25 cellular contexts compared by ENCODE assay signal in genomic region chr13:80509264-80509663, GRCh38.
A peak's percentile ranks its signal among the peaks of the same experiment; 100 is the strongest.
DNase-seq lines count a peak whose midpoint lies in the region; ATAC-seq, FAIRE-seq and TF ChIP-seq lines count a peak whose summit lies in the region.
"Had no signal": no experiment of that assay in that cellular context is flagged by ENCODE, and none has a peak within 500 bp of the region (broad histone marks: within the 10 kb centered on the region; RNA-seq: fewer than 3 reads in every experiment).

No MANE protein-coding gene starts in this region.

- no peaks in the 10 kb centered on the region for H3K27me3 ChIP-seq in bronchial epithelial cell (ENCODE audit: control insufficient read depth, insufficient read depth, low read length)
- H3K27me3 ChIP-seq: BE2C, BLaER1 had no signal

- H3K27ac ChIP-seq in RWPE1: no peak overlapping the region
- H3K27ac ChIP-seq: BLaER1 had no signal

- H3K36me3 ChIP-seq in bronchial epithelial cell (ENCODE audit: control insufficient read depth, insufficient read depth, low read length): no peaks in the 10 kb centered on the region
- H3K36me3 ChIP-seq: BE2C, BLaER1 had no signal

- POLR2A ChIA-PET in RWPE1 (lab: Yijun Ruan, JAX; ENCODE audit: low non-redundant PET): no interaction called here

- CTCF ChIA-PET in RWPE1 (lab: Yijun Ruan, JAX): interaction anchor here (0.6 kb wide), 2 partner anchors 27 to 457 kb away, joined by 3 read pairs; no protein-coding TSS in a partner anchor

- no peak overlapping the region for H3K4me3 ChIP-seq in bronchial epithelial cell (ENCODE audit: low read depth, low read length)
- H3K4me3 ChIP-seq: BLaER1, GM12878 had no signal

- TF ChIP-seq CTCF in RWPE1 (conservative IDR thresholded peaks at IDR 0.05; ENCODE audit: low read depth): no peak
- TF ChIP-seq CTCF in bronchial epithelial cell (IDR thresholded peaks at IDR 0.05; ENCODE audit: insufficient read depth, low read length, severe bottlenecking): no peak

- FAIRE-seq in bronchial epithelial cell (lab: Jason Lieb, UNC): no peak
- FAIRE-seq: A204.1, GM12878, GM12892, GM18507 had no signal

- peak; percentile 93 for ATAC-seq in esophagus mucosa
- ATAC-seq: GM12878 had no signal

- peak; percentile 9 for DNase-seq in RWPE1 (ENCODE audit: low spot score)
- DNase-seq in bronchial epithelial cell (ENCODE audit: low read depth): peak; percentile 92
- no peak for DNase-seq in SHP77 treated with DMSO at 0.1 percent for 48 hours (lab: John Stamatoyannopoulos, UW)
- no peak for DNase-seq in ecto neural progenitor cell (ENCODE audit: low spot score)
- DNase-seq: 8988T; ACHN; BE2C; C1 segment of cervical spinal cord; CD4-positive, alpha-beta memory T cell; CD4-positive, CD25-positive, alpha-beta regulatory T cell; CD8-positive, alpha-beta memory T cell; COR-L47; DMS 273 treated with DMSO at 0.1 percent for 48 hours; DMS153; DMS53; DMS79; DND-41; EL; GDM1 had no signal

Comparison
In these comparisons a context has a peak if more than half of its experiments do, and no peak if none do; other contexts are left out.
1. DNase-seq: peak in RWPE1 (single experiment) and bronchial epithelial cell (single experiment); none in SHP77 treated with DMSO at 0.1 percent for 48 hours (single experiment) and ecto neural progenitor cell (single experiment).